Comparison of ENCODE assay signal across 1 cellular context in the genomic region with DNA sequence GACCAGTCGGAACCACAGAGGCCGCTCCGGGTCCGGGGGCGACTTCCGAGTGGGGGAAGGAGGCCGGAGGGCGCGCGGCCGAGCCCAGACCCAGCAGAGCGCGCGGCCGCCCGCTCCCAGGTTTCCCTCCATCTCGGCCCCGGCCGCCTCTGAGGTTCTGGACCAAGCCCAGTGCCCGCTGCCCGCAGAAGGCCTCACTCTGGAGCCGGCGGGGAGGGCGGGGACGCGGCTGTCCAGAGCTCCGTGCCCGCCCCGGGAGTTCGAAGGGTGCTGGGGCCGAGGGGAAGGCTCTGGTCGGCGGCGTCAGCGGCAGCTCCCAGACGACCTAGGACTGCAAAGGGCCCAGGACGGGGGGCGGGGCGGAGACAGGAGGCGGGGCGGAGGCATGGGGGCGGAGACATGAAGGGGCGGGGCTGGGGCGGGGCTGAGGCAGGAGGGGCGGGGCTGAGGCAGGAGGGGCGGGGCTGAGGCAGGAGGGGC.
TF ChIP-seq lines count a peak whose summit lies in the region.

No MANE protein-coding gene starts in this region.

TF ChIP-seq in GM12878, 131 proteins besides CTCF, POLR2A, EP300 and RAD21 (continued from another document):
- TF ChIP-seq RFX5 (IDR thresholded peaks at IDR 0.05; ENCODE audit: low read depth, low read length) (no peak), GATAD2B (conservative IDR thresholded peaks at IDR 0.05; ENCODE audit: low read depth) (no peak), NFYA (IDR thresholded peaks at IDR 0.05; ENCODE audit: borderline replicate concordance, low read depth, low read length) (no peak), SIN3A (IDR thresholded peaks at IDR 0.05; ENCODE audit: low read depth, low read length) (no peak), SUPT20H (IDR thresholded peaks at IDR 0.05; ENCODE audit: borderline replicate concordance, control insufficient read depth, low read depth, low read length) (no peak)
- TF ChIP-seq, protein P1, sequence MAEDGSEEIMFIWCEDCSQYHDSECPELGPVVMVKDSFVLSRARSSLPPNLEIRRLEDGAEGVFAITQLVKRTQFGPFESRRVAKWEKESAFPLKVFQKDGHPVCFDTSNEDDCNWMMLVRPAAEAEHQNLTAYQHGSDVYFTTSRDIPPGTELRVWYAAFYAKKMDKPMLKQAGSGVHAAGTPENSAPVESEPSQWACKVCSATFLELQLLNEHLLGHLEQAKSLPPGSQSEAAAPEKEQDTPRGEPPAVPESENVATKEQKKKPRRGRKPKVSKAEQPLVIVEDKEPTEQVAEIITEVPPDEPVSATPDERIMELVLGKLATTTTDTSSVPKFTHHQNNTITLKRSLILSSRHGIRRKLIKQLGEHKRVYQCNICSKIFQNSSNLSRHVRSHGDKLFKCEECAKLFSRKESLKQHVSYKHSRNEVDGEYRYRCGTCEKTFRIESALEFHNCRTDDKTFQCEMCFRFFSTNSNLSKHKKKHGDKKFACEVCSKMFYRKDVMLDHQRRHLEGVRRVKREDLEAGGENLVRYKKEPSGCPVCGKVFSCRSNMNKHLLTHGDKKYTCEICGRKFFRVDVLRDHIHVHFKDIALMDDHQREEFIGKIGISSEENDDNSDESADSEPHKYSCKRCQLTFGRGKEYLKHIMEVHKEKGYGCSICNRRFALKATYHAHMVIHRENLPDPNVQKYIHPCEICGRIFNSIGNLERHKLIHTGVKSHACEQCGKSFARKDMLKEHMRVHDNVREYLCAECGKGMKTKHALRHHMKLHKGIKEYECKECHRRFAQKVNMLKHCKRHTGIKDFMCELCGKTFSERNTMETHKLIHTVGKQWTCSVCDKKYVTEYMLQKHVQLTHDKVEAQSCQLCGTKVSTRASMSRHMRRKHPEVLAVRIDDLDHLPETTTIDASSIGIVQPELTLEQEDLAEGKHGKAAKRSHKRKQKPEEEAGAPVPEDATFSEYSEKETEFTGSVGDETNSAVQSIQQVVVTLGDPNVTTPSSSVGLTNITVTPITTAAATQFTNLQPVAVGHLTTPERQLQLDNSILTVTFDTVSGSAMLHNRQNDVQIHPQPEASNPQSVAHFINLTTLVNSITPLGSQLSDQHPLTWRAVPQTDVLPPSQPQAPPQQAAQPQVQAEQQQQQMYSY (CRISPR knock-in tag; IDR thresholded peaks at IDR 0.05) = no peak
- TF ChIP-seq, protein P2, sequence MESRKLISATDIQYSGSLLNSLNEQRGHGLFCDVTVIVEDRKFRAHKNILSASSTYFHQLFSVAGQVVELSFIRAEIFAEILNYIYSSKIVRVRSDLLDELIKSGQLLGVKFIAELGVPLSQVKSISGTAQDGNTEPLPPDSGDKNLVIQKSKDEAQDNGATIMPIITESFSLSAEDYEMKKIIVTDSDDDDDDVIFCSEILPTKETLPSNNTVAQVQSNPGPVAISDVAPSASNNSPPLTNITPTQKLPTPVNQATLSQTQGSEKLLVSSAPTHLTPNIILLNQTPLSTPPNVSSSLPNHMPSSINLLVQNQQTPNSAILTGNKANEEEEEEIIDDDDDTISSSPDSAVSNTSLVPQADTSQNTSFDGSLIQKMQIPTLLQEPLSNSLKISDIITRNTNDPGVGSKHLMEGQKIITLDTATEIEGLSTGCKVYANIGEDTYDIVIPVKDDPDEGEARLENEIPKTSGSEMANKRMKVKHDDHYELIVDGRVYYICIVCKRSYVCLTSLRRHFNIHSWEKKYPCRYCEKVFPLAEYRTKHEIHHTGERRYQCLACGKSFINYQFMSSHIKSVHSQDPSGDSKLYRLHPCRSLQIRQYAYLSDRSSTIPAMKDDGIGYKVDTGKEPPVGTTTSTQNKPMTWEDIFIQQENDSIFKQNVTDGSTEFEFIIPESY (IDR thresholded peaks at IDR 0.05) = no peak
